In genomic region chr6:106005954-106006353, GRCh38 we compare ENCODE assay signal across 17 cellular contexts.
DNase-seq lines count a peak whose midpoint lies in the region; ATAC-seq and TF ChIP-seq lines count a peak whose summit lies in the region.
"Had no signal": no experiment of that assay in that cellular context is flagged by ENCODE, and none has a peak within 500 bp of the region (broad histone marks: within the 10 kb centered on the region; RNA-seq: fewer than 3 reads in every experiment).

No MANE protein-coding gene starts in this region.

- BruUV-seq in OCI-LY7 (replicated peaks; lab: Mats Ljungman, UMichigan): no TSS peak

- H3K27me3 ChIP-seq in BJ (ENCODE audit: control insufficient read depth, insufficient read depth, low read length): no peaks in the 10 kb centered on the region
- H3K27me3 ChIP-seq in endodermal cell (ENCODE audit: control insufficient read depth, insufficient read depth, low read length, poor library complexity, severe bottlenecking): no peaks in the 10 kb centered on the region
- H3K27me3 ChIP-seq in mucosa of rectum (ENCODE audit: control insufficient read depth in 2 of 2, insufficient read depth in 2 of 2, low read length in 2 of 2): no peaks in the 10 kb centered on the region
- H3K27me3 ChIP-seq: BLaER1 treated with 17β-estradiol and CSF1 and Interleukin-3, amounts not matched to agents 10 nM and 100 nM had no signal

- H3K4me3 ChIP-seq in BJ (ENCODE audit: low read depth, low read length): no peak overlapping the region
- H3K4me3 ChIP-seq in OCI-LY7 (ENCODE audit: low read depth, low read length, poor library complexity, severe bottlenecking): no peak overlapping the region
- H3K4me3 ChIP-seq in endodermal cell (ENCODE audit: low read length): peak overlapping the region; percentile 9
- H3K4me3 ChIP-seq in mucosa of rectum (ENCODE audit: low read length in 2 of 2): no peak overlapping the region
- H3K4me3 ChIP-seq: A549; BLaER1 treated with 17β-estradiol and CSF1 and Interleukin-3, amounts not matched to agents 10 nM and 100 nM had no signal

- intact Hi-C loops in OCI-LY7 (cut with micrococcal nuclease; ENCODE audit: unreplicated experiment): no loop called here

- H2AFZ ChIP-seq in OCI-LY7 (ENCODE audit: low read length): peak overlapping the region; percentile 12; the same call in 1 of the 2 replicates

- H3K36me3 ChIP-seq in BJ (ENCODE audit: control insufficient read depth, insufficient read depth, low read length): no peaks in the 10 kb centered on the region
- no peaks in the 10 kb centered on the region for H3K36me3 ChIP-seq in OCI-LY7 (ENCODE audit: insufficient read depth, low read length)
- H3K36me3 ChIP-seq in endodermal cell (ENCODE audit: control insufficient read depth, insufficient read depth, low read length): peaks cover 22% of the 10 kb centered on the region
- no peaks in the 10 kb centered on the region for H3K36me3 ChIP-seq in mucosa of rectum (ENCODE audit: control insufficient read depth in 2 of 2, insufficient read depth in 2 of 2, low read length in 2 of 2)
- H3K36me3 ChIP-seq: BLaER1 treated with 17β-estradiol and CSF1 and Interleukin-3, amounts not matched to agents 10 nM and 100 nM had no signal

- H3K4me1 ChIP-seq in OCI-LY7 (ENCODE audit: insufficient read depth, low read length, poor library complexity, severe bottlenecking) (no peaks in the 10 kb centered on the region), endodermal cell (ENCODE audit: control insufficient read depth, insufficient read depth, low read length) (peaks cover 19% of the 10 kb centered on the region), mucosa of rectum (ENCODE audit: control insufficient read depth in 2 of 2, insufficient read depth in 2 of 2, low read length in 2 of 2) (no peaks in the 10 kb centered on the region)
- H3K4me1 ChIP-seq: A549; BLaER1 treated with 17β-estradiol and CSF1 and Interleukin-3, amounts not matched to agents 10 nM and 100 nM had no signal

- H3K9me2 ChIP-seq in OCI-LY7 (ENCODE audit: insufficient read depth, low read length): no peaks in the 10 kb centered on the region; the same call in 1 of the 2 replicates

- H3K27ac ChIP-seq in OCI-LY7 (ENCODE audit: low read depth, low read length, poor library complexity, severe bottlenecking) (no peak overlapping the region), endodermal cell (ENCODE audit: low read depth, low read length) (no peak overlapping the region), mucosa of rectum (ENCODE audit: low read depth in 2 of 2, low read length in 2 of 2) (peak overlapping the region; percentile 38 to 49)
- H3K27ac ChIP-seq: A549; BLaER1 treated with 17β-estradiol and CSF1 and Interleukin-3, amounts not matched to agents 10 nM and 100 nM; KMS-11 had no signal

- H3K4me1 Mint-ChIP-seq in endodermal cell: peaks cover 76% of the 10 kb centered on the region
- H3K4me1 Mint-ChIP-seq in T-helper 2 cell treated with Interferon-gamma antibody and Interleukin-4, amounts not matched to agents 5 μg/mL and 100 μg/mL, for 36 hours (ENCODE audit: low read depth): peaks cover 7% of the 10 kb centered on the region

- peaks cover 11% of the 10 kb centered on the region for H3K36me3 Mint-ChIP-seq in endodermal cell (ENCODE audit: low read depth)
- H3K36me3 Mint-ChIP-seq in T-helper 2 cell treated with Interferon-gamma antibody and Interleukin-4, amounts not matched to agents 5 μg/mL and 100 μg/mL, for 36 hours (ENCODE audit: low read depth): peaks cover 4% of the 10 kb centered on the region

- H3K9me3 ChIP-seq in OCI-LY7 (ENCODE audit: low read length) (no peaks in the 10 kb centered on the region), endodermal cell (ENCODE audit: control insufficient read depth, low read length) (no peaks in the 10 kb centered on the region), mucosa of rectum (ENCODE audit: control insufficient read depth in 2 of 2, low read length in 2 of 2) (no peaks in the 10 kb centered on the region)
- H3K9me3 ChIP-seq: A549; BLaER1 treated with 17β-estradiol and CSF1 and Interleukin-3, amounts not matched to agents 10 nM and 100 nM had no signal

- DNase-seq in BJ (ENCODE audit: low read depth): peak; percentile 19
- no peak for DNase-seq in OCI-LY7 (ENCODE audit: low spot score)
- no peak for DNase-seq in endodermal cell
- no peak for DNase-seq in T-helper 2 cell treated with Interferon-gamma antibody and Interleukin-4, amounts not matched to agents 5 μg/mL and 100 μg/mL, for 36 hours (ENCODE audit: low spot score)
- DNase-seq: GF-D8, GOT3, MV-4-11, NCI-H1694 treated with DMSO at 0.1 percent for 48 hours, NCI-H226, NCI-H524 treated with DMSO at 0.1 percent for 48 hours had no signal

- H3K9ac ChIP-seq in endodermal cell (ENCODE audit: extremely low read depth, low read length, poor library complexity, severe bottlenecking) (no peak overlapping the region), mucosa of rectum (ENCODE audit: low read depth in 1 of 2, low read length in 2 of 2) (no peak overlapping the region)
- H3K9ac ChIP-seq: BLaER1 treated with 17β-estradiol and CSF1 and Interleukin-3, amounts not matched to agents 10 nM and 100 nM; KMS-11 had no signal

- no peak overlapping the region for H3K4me2 ChIP-seq in OCI-LY7 (ENCODE audit: low read length)
- H3K4me2 ChIP-seq: A549; BLaER1 treated with 17β-estradiol and CSF1 and Interleukin-3, amounts not matched to agents 10 nM and 100 nM; KMS-11 had no signal

- no peaks in the 10 kb centered on the region for H4K20me1 ChIP-seq in OCI-LY7 (ENCODE audit: insufficient read depth, low read length)
- H4K20me1 ChIP-seq: BLaER1 treated with 17β-estradiol and CSF1 and Interleukin-3, amounts not matched to agents 10 nM and 100 nM had no signal

- POLR2A ChIA-PET in BJ (lab: Charles Lee): no interaction called here
- POLR2A ChIA-PET in OCI-LY7 (lab: Charles Lee): interaction anchor here (0.8 to 1.6 kb wide), 4 partner anchors 12 to 14 kb away, joined by 3 to 4 read pairs (median 4); no protein-coding TSS in a partner anchor

- 67 to 86% methylated on average over 5 to 6 of the region's 6 CpGs for WGBS in endodermal cell (ENCODE audit: insufficient coverage in 1 of 2, insufficient read length in 1 of 2), 2 experiments

- H3K4me3 Mint-ChIP-seq in endodermal cell: no peak overlapping the region
- H3K4me3 Mint-ChIP-seq in T-helper 2 cell treated with Interferon-gamma antibody and Interleukin-4, amounts not matched to agents 5 μg/mL and 100 μg/mL, for 36 hours: no peak overlapping the region

- H3K9me3 Mint-ChIP-seq in endodermal cell: no peaks in the 10 kb centered on the region
- peaks cover 3% of the 10 kb centered on the region for H3K9me3 Mint-ChIP-seq in T-helper 2 cell treated with Interferon-gamma antibody and Interleukin-4, amounts not matched to agents 5 μg/mL and 100 μg/mL, for 36 hours

- CTCF ChIA-PET in BJ (lab: Yijun Ruan, JAX): no interaction called here
- CTCF ChIA-PET in OCI-LY7 (lab: Charles Lee; ENCODE audit: unreplicated experiment): no interaction called here

- peaks cover 13% of the 10 kb centered on the region for H3K27me3 Mint-ChIP-seq in endodermal cell (ENCODE audit: insufficient read depth)
- H3K27me3 Mint-ChIP-seq in T-helper 2 cell treated with Interferon-gamma antibody and Interleukin-4, amounts not matched to agents 5 μg/mL and 100 μg/mL, for 36 hours (ENCODE audit: low read depth): peaks cover 54% of the 10 kb centered on the region

- H3K79me2 ChIP-seq in OCI-LY7 (ENCODE audit: insufficient read depth, low read depth, low read length): no peaks in the 10 kb centered on the region

- no peak overlapping the region for H3K27ac Mint-ChIP-seq in endodermal cell
- no peak overlapping the region for H3K27ac Mint-ChIP-seq in T-helper 2 cell treated with Interferon-gamma antibody and Interleukin-4, amounts not matched to agents 5 μg/mL and 100 μg/mL, for 36 hours

- TF ChIP-seq CTCF in BJ (IDR thresholded peaks at IDR 0.05; ENCODE audit: insufficient read depth, low read depth, low read length) (no peak), OCI-LY7 (conservative IDR thresholded peaks at IDR 0.05; ENCODE audit: low read length) (no peak), endodermal cell (conservative IDR thresholded peaks at IDR 0.05) (no peak)

- ATAC-seq in GM21381 (IDR thresholded peaks at IDR 0.05; ENCODE audit: unreplicated experiment) (no peak), GM21717 (IDR thresholded peaks at IDR 0.05; ENCODE audit: unreplicated experiment) (no peak), GM21367 (IDR thresholded peaks at IDR 0.05; ENCODE audit: unreplicated experiment) (no peak)
- ATAC-seq: A549 had no signal

Comparison
In these comparisons a context has a peak if more than half of its experiments do, and no peak if none do; other contexts are left out.
1. H3K27ac ChIP-seq: peak in mucosa of rectum (2 of 2); none in OCI-LY7 (single experiment) and endodermal cell (single experiment).